Comparison of ENCODE assay signal across 2 cellular contexts in the genomic region with DNA sequence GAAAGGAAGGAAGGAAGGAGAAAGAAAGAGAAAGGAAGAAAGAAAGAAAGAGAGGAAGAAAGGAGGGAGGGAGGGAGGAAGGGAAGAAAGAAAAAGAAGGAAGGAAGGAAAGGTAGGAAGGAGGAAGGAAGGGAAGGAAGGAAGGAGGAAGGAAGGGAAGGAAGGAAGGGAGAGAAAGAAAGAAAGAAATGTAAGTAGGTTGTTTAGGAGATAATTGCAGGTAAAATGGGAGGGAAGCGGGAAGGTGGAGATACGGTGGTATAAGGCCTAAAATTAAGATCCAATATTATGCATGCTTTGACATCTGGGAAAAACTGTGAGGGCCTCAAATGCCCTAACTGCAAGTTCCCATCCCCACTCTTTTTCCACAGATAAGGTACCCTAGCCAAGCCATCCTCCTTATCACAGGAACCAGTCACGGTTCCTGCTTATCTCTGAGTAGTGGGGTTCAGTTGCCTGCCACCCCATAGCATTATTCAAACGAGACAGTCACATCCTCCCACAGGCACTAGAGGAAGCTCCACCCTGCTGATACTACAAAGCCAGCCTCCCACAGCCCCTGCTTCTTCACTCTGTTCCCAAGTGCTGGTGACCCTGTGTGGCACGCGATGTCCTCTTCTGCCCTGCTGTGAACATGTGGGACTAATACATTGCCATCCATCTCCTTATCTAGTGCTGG.
TF ChIP-seq lines count a peak whose summit lies in the region.

No MANE protein-coding gene starts in this region.

TF ChIP-seq in HEK293, 187 proteins besides CTCF, POLR2A, EP300 and RAD21:
- TF ChIP-seq ZBTB21 (tag by site-specific recombination; IDR thresholded peaks at IDR 0.05) = no peak
- TF ChIP-seq ZFHX2 (tag by site-specific recombination; conservative IDR thresholded peaks at IDR 0.05) = 0 out of 2 replicates have a peak, but pooled peaks have one; percentile 17
- TF ChIP-seq ZNF366 (tag by site-specific recombination; conservative IDR thresholded peaks at IDR 0.05) = peak; percentile 97
- peak; percentile 45; the same call in 1 of the 2 replicates for TF ChIP-seq ZIC2 (tag by site-specific recombination; IDR thresholded peaks at IDR 0.05)

TF ChIP-seq in K562, 482 proteins besides CTCF, POLR2A, EP300 and RAD21 (continues in another document):
- TF ChIP-seq GABPA (tag; conservative IDR thresholded peaks at IDR 0.05; ENCODE audit: low read depth) (peak; percentile 55), SPI1 (IDR thresholded peaks at IDR 0.05; ENCODE audit: borderline replicate concordance, low read depth, low read length) (0 out of 2 replicates have a peak, but pooled peaks have one; percentile 34), THRAP3 (IDR thresholded peaks at IDR 0.05; ENCODE audit: borderline replicate concordance) (peak; percentile 98), ETS2 (tag; IDR thresholded peaks at IDR 0.05; ENCODE audit: borderline replicate concordance, poor library complexity, severe bottlenecking) (no peak), ZZZ3 (IDR thresholded peaks at IDR 0.05) (peak; percentile 43; the same call in 1 of the 2 replicates), PTTG1 (tag; IDR thresholded peaks at IDR 0.05; ENCODE audit: low read depth) (peak; percentile 59; the same call in 1 of the 2 replicates), BDP1 (IDR thresholded peaks at IDR 0.05; ENCODE audit: insufficient read depth, insufficient read length) (no peak), ZNF212 (CRISPR knock-in tag; IDR thresholded peaks at IDR 0.05) (0 out of 2 replicates have a peak, but pooled peaks have one; percentile 16), POLR2B (IDR thresholded peaks at IDR 0.05; ENCODE audit: low read depth, partially characterized antibody) (peak; percentile 68), NFRKB (IDR thresholded peaks at IDR 0.05; ENCODE audit: low read depth) (peak; percentile 100), DNMT1 (IDR thresholded peaks at IDR 0.05) (peak; percentile 97), KLF1 (tag; IDR thresholded peaks at IDR 0.05) (peak; percentile 98), PTRF (tag; IDR thresholded peaks at IDR 0.05) (peak; percentile 85), PTBP1 (IDR thresholded peaks at IDR 0.05; ENCODE audit: low read depth, low read length) (0 out of 2 replicates have a peak, but pooled peaks have one; percentile 79), TOE1 (IDR thresholded peaks at IDR 0.05; ENCODE audit: borderline replicate concordance) (peak; percentile 82), TOE1 (CRISPR knock-in tag; IDR thresholded peaks at IDR 0.05; ENCODE audit: borderline replicate concordance, low read depth) (no peak), SIN3B (IDR thresholded peaks at IDR 0.05; ENCODE audit: low read depth) (0 out of 2 replicates have a peak, but pooled peaks have one; percentile 22), NFE2L1 (tag; IDR thresholded peaks at IDR 0.05; ENCODE audit: borderline replicate concordance, low read depth) (0 out of 2 replicates have a peak, but pooled peaks have one; percentile 2), BCL6 (CRISPR knock-in tag; IDR thresholded peaks at IDR 0.05) (peak; percentile 67; the same call in 1 of the 2 replicates), ETV6 (IDR thresholded peaks at IDR 0.05; ENCODE audit: borderline replicate concordance in 1 of 2, low read depth in 2 of 2, low read length in 1 of 2) (peak; percentile 82 to 96; a peak in 3 of 4 replicates), ETV6 (CRISPR knock-in tag; IDR thresholded peaks at IDR 0.05; ENCODE audit: borderline replicate concordance) (no peak), CBX5 (IDR thresholded peaks at IDR 0.05; ENCODE audit: borderline replicate concordance, low read depth) (peak; percentile 38; the same call in 1 of the 2 replicates), MAFG (tag; conservative IDR thresholded peaks at IDR 0.05) (peak; percentile 17; the same call in 1 of the 2 replicates), RHOXF2B (CRISPR knock-in tag; conservative IDR thresholded peaks at IDR 0.05) (no peak), NELFE (IDR thresholded peaks at IDR 0.05; ENCODE audit: insufficient read depth, insufficient read length) (no peak), HEY1 (CRISPR knock-in tag; IDR thresholded peaks at IDR 0.05; ENCODE audit: borderline replicate concordance) (peak; percentile 75; the same call in 1 of the 2 replicates), NFE2 (IDR thresholded peaks at IDR 0.05; ENCODE audit: low read depth) (peak; percentile 72), BHLHE40 (IDR thresholded peaks at IDR 0.05; ENCODE audit: low read length) (peak; percentile 95), CREBBP (IDR thresholded peaks at IDR 0.05; ENCODE audit: low read depth, low read length) (no peak), NBN (IDR thresholded peaks at IDR 0.05; ENCODE audit: low read depth) (peak; percentile 96), MXI1 (IDR thresholded peaks at IDR 0.05; ENCODE audit: low read depth, low read length) (no peak)
- TF ChIP-seq, protein P1, sequence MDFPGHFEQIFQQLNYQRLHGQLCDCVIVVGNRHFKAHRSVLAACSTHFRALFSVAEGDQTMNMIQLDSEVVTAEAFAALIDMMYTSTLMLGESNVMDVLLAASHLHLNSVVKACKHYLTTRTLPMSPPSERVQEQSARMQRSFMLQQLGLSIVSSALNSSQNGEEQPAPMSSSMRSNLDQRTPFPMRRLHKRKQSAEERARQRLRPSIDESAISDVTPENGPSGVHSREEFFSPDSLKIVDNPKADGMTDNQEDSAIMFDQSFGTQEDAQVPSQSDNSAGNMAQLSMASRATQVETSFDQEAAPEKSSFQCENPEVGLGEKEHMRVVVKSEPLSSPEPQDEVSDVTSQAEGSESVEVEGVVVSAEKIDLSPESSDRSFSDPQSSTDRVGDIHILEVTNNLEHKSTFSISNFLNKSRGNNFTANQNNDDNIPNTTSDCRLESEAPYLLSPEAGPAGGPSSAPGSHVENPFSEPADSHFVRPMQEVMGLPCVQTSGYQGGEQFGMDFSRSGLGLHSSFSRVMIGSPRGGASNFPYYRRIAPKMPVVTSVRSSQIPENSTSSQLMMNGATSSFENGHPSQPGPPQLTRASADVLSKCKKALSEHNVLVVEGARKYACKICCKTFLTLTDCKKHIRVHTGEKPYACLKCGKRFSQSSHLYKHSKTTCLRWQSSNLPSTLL (IDR thresholded peaks at IDR 0.05) = peak; percentile 87
- TF ChIP-seq, protein P2, sequence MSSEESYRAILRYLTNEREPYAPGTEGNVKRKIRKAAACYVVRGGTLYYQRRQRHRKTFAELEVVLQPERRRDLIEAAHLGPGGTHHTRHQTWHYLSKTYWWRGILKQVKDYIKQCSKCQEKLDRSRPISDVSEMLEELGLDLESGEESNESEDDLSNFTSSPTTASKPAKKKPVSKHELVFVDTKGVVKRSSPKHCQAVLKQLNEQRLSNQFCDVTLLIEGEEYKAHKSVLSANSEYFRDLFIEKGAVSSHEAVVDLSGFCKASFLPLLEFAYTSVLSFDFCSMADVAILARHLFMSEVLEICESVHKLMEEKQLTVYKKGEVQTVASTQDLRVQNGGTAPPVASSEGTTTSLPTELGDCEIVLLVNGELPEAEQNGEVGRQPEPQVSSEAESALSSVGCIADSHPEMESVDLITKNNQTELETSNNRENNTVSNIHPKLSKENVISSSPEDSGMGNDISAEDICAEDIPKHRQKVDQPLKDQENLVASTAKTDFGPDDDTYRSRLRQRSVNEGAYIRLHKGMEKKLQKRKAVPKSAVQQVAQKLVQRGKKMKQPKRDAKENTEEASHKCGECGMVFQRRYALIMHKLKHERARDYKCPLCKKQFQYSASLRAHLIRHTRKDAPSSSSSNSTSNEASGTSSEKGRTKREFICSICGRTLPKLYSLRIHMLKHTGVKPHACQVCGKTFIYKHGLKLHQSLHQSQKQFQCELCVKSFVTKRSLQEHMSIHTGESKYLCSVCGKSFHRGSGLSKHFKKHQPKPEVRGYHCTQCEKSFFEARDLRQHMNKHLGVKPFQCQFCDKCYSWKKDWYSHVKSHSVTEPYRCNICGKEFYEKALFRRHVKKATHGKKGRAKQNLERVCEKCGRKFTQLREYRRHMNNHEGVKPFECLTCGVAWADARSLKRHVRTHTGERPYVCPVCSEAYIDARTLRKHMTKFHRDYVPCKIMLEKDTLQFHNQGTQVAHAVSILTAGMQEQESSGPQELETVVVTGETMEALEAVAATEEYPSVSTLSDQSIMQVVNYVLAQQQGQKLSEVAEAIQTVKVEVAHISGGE (CRISPR knock-in tag; IDR thresholded peaks at IDR 0.05) = peak in 1 of 3 experiments; percentile 85; a peak in 2 of 6 replicates
- TF ChIP-seq, protein P3, sequence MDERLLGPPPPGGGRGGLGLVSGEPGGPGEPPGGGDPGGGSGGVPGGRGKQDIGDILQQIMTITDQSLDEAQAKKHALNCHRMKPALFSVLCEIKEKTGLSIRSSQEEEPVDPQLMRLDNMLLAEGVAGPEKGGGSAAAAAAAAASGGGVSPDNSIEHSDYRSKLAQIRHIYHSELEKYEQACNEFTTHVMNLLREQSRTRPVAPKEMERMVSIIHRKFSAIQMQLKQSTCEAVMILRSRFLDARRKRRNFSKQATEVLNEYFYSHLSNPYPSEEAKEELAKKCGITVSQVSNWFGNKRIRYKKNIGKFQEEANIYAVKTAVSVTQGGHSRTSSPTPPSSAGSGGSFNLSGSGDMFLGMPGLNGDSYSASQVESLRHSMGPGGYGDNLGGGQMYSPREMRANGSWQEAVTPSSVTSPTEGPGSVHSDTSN (CRISPR knock-in tag; IDR thresholded peaks at IDR 0.05; ENCODE audit: low read depth) = no peak
- TF ChIP-seq, protein P3 (tag; conservative IDR thresholded peaks at IDR 0.05; ENCODE audit: low read depth) = peak; percentile 90
- TF ChIP-seq, protein P4, sequence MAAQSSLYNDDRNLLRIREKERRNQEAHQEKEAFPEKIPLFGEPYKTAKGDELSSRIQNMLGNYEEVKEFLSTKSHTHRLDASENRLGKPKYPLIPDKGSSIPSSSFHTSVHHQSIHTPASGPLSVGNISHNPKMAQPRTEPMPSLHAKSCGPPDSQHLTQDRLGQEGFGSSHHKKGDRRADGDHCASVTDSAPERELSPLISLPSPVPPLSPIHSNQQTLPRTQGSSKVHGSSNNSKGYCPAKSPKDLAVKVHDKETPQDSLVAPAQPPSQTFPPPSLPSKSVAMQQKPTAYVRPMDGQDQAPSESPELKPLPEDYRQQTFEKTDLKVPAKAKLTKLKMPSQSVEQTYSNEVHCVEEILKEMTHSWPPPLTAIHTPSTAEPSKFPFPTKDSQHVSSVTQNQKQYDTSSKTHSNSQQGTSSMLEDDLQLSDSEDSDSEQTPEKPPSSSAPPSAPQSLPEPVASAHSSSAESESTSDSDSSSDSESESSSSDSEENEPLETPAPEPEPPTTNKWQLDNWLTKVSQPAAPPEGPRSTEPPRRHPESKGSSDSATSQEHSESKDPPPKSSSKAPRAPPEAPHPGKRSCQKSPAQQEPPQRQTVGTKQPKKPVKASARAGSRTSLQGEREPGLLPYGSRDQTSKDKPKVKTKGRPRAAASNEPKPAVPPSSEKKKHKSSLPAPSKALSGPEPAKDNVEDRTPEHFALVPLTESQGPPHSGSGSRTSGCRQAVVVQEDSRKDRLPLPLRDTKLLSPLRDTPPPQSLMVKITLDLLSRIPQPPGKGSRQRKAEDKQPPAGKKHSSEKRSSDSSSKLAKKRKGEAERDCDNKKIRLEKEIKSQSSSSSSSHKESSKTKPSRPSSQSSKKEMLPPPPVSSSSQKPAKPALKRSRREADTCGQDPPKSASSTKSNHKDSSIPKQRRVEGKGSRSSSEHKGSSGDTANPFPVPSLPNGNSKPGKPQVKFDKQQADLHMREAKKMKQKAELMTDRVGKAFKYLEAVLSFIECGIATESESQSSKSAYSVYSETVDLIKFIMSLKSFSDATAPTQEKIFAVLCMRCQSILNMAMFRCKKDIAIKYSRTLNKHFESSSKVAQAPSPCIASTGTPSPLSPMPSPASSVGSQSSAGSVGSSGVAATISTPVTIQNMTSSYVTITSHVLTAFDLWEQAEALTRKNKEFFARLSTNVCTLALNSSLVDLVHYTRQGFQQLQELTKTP (IDR thresholded peaks at IDR 0.05; ENCODE audit: low read depth in 1 of 2, partially characterized antibody in 2 of 2) = peak; percentile 79 to 90
- TF ChIP-seq, protein P5, sequence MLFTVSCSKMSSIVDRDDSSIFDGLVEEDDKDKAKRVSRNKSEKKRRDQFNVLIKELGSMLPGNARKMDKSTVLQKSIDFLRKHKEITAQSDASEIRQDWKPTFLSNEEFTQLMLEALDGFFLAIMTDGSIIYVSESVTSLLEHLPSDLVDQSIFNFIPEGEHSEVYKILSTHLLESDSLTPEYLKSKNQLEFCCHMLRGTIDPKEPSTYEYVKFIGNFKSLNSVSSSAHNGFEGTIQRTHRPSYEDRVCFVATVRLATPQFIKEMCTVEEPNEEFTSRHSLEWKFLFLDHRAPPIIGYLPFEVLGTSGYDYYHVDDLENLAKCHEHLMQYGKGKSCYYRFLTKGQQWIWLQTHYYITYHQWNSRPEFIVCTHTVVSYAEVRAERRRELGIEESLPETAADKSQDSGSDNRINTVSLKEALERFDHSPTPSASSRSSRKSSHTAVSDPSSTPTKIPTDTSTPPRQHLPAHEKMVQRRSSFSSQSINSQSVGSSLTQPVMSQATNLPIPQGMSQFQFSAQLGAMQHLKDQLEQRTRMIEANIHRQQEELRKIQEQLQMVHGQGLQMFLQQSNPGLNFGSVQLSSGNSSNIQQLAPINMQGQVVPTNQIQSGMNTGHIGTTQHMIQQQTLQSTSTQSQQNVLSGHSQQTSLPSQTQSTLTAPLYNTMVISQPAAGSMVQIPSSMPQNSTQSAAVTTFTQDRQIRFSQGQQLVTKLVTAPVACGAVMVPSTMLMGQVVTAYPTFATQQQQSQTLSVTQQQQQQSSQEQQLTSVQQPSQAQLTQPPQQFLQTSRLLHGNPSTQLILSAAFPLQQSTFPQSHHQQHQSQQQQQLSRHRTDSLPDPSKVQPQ (CRISPR knock-in tag; IDR thresholded peaks at IDR 0.05; ENCODE audit: borderline replicate concordance) = peak; percentile 84; the same call in 1 of the 2 replicates
- TF ChIP-seq, protein P6, sequence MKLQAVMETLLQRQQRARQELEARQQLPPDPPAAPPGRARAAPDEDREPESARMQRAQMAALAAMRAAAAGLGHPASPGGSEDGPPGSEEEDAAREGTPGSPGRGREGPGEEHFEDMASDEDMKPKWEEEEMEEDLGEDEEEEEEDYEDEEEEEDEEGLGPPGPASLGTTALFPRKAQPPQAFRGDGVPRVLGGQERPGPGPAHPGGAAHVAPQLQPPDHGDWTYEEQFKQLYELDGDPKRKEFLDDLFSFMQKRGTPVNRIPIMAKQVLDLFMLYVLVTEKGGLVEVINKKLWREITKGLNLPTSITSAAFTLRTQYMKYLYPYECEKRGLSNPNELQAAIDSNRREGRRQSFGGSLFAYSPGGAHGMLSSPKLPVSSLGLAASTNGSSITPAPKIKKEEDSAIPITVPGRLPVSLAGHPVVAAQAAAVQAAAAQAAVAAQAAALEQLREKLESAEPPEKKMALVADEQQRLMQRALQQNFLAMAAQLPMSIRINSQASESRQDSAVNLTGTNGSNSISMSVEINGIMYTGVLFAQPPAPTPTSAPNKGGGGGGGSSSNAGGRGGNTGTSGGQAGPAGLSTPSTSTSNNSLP (IDR thresholded peaks at IDR 0.05; ENCODE audit: borderline replicate concordance, low read depth, low read length) = peak; percentile 79
- TF ChIP-seq, protein P7, sequence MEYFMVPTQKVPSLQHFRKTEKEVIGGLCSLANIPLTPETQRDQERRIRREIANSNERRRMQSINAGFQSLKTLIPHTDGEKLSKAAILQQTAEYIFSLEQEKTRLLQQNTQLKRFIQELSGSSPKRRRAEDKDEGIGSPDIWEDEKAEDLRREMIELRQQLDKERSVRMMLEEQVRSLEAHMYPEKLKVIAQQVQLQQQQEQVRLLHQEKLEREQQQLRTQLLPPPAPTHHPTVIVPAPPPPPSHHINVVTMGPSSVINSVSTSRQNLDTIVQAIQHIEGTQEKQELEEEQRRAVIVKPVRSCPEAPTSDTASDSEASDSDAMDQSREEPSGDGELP (CRISPR knock-in tag; IDR thresholded peaks at IDR 0.05; ENCODE audit: borderline replicate concordance) = peak; percentile 86
